ENCODE assay signal across 8 cellular contexts in the genomic region with DNA sequence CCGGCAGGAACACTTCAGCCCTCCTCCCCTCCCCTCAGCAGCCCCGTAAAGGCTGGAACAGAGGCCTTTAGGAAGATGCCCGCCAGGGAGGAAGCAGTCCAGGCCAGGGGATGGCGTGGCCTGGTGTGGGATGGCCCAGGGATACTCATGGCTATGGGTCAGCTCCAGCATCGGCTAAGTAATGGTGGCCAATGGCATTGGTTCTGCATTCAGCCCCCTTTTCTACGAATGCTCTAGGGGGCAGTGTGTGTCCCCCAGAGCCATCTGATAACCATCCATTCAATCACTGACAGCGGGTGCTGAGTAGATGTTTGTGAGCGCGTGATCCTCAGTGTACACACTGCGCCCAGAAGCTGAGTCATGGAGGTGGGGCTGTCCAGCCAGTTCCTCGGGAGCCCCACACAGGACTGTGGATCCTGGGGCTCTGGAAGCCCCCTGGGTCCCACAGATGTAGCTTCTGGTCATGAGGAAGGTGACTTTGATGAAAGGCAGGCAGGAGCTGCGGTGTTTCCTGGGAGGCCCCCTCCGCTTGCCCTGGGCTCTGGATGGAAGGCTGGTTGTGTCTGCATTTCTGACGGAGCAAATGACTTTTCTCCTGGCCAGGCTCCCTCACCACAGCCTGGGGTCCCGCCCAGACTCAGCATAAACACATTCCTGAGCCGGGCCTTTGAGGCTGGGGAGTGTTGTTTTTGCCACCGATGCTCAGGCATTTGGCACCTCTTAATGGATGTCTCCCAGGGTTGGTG. TPM values are rescaled to one million over a fixed set of nuclear protein-coding genes. Genes with fewer than 3 reads are reported as not detected.
DNase-seq lines count a peak whose midpoint lies in the region; ATAC-seq and TF ChIP-seq lines count a peak whose summit lies in the region.

No MANE protein-coding gene starts in this region.

- H3K4me3 ChIP-seq in cardiac fibroblast (replicated peaks in 1 of 2; ENCODE audit: low read depth in 2 of 2, low read length in 2 of 2) (no peak overlapping the region), mucosa of descending colon (no peak overlapping the region)

- TF ChIP-seq CTCF in cardiac fibroblast (IDR thresholded peaks at IDR 0.05; ENCODE audit: low read depth, low read length) (peak; percentile 8), mucosa of descending colon (IDR thresholded peaks at IDR 0.05) (peak; percentile 9)

- no peaks in the 10 kb centered on the region for H3K36me3 ChIP-seq in mucosa of descending colon (ENCODE audit: low read depth)

- H3K9me3 ChIP-seq in mucosa of descending colon, result no peaks in the 10 kb centered on the region

- peak; percentile 64 for DNase-seq in 8988T
- peak; percentile 35 for DNase-seq in HK-2 (ENCODE audit: unreplicated experiment)
- DNase-seq in cardiac fibroblast (ENCODE audit: low read depth in 2 of 2), result peak; percentile 69 to 91
- DNase-seq in mucosa of descending colon, result peak in 2 of 3 donors; percentile 45 to 50
- no peak for DNase-seq in substantia nigra (lab: John Stamatoyannopoulos, UW)
- no peak for DNase-seq in occipital lobe (lab: John Stamatoyannopoulos, UW)
- no peak for DNase-seq in AML-193 (lab: John Stamatoyannopoulos, UW)
- no peak for DNase-seq in stimulated activated naive CD4-positive, alpha-beta T cell (lab: John Stamatoyannopoulos, UW)

- no peak overlapping the region for H3K27ac ChIP-seq in substantia nigra (ENCODE audit: low read depth, low read length, poor library complexity, severe bottlenecking)

- peaks cover 5% of the 10 kb centered on the region for H3K4me1 ChIP-seq in mucosa of descending colon (ENCODE audit: low read depth)

- ATAC-seq in mucosa of descending colon, result peak; percentile 52

- intact Hi-C loops in mucosa of descending colon (cut with DNase I, micrococcal nuclease), result no loop called here

RNA-seq across cellular contexts. Expression of gene FBLN1, which starts 46.5 kb away (rescaled TPM):
- total RNA-seq in mucosa of descending colon, result 100 to 1,000 TPM in 1 of 3 donors, 10 to 100 TPM in 2; 34.1 to 198 (median 88.3) TPM
- 22.3 TPM for total RNA-seq in occipital lobe

Comparison
In these comparisons a context has a peak if more than half of its experiments do, and no peak if none do; other contexts are left out.
1. DNase-seq: peak in 8988T (single experiment), HK-2 (single experiment), cardiac fibroblast (2 of 2) and mucosa of descending colon (2 of 3); none in substantia nigra (0 of 49), occipital lobe (single experiment), AML-193 (0 of 2) and stimulated activated naive CD4-positive, alpha-beta T cell (0 of 6).